8 cellular contexts compared by ENCODE assay signal in genomic region chr1:155000725-155001437, GRCh38. TPM values are rescaled to one million over a fixed set of nuclear protein-coding genes. Genes with fewer than 3 reads are reported as not detected.
DNase-seq lines count a peak whose midpoint lies in the region; ATAC-seq and TF ChIP-seq lines count a peak whose summit lies in the region.

No MANE protein-coding gene starts in this region.

- no peaks in the 10 kb centered on the region for H3K27me3 Mint-ChIP-seq in activated CD4-positive, alpha-beta T cell treated with anti-CD3 and anti-CD28 coated beads for 36 hours

- peak; percentile 1 for TF ChIP-seq CTCF in kidney epithelial cell (IDR thresholded peaks at IDR 0.05; ENCODE audit: insufficient read depth, low read length, poor library complexity, severe bottlenecking)

- H3K27ac Mint-ChIP-seq in activated CD4-positive, alpha-beta T cell treated with anti-CD3 and anti-CD28 coated beads for 36 hours = peak overlapping the region; percentile 79

- CTCF ChIA-PET in activated CD4-positive, alpha-beta T cell treated with anti-CD3 and anti-CD28 coated beads for 36 hours (lab: Charles Lee) = interaction anchor here (1.5 to 8.6 kb wide), 5 partner anchors 14 to 61 kb away, joined by 4 to 86 read pairs (median 15); partner anchors contain the start of gene FLAD1

- in situ Hi-C loops in ACHN (cut with HindIII; ENCODE audit: low pct_ligation_motif_present, low pct_unique_long_range_greater_than_20kb, low sequenced_read_pairs) = no loop called here

- no peaks in the 10 kb centered on the region for H3K36me3 ChIP-seq in kidney epithelial cell (ENCODE audit: control insufficient read depth, insufficient read depth, low read length)

- H3K4me3 ChIP-seq in kidney epithelial cell (ENCODE audit: low read depth, low read length) = peak overlapping the region; percentile 94

- POLR2A ChIA-PET in activated CD4-positive, alpha-beta T cell treated with anti-CD3 and anti-CD28 coated beads for 36 hours (lab: Charles Lee) = interaction anchor here (0.7 to 1.2 kb wide), 4 partner anchors 17 to 1105 kb away, joined by 3 to 10 read pairs (median 3); partner anchors contain the start of genes FLAD1 and SLC50A1

- peaks cover 47% of the 10 kb centered on the region for H3K4me1 Mint-ChIP-seq in activated CD4-positive, alpha-beta T cell treated with anti-CD3 and anti-CD28 coated beads for 36 hours

- no peaks in the 10 kb centered on the region for H3K9me3 Mint-ChIP-seq in activated CD4-positive, alpha-beta T cell treated with anti-CD3 and anti-CD28 coated beads for 36 hours (ENCODE audit: low read depth)

- peak overlapping the region; percentile 96 for H3K4me3 Mint-ChIP-seq in activated CD4-positive, alpha-beta T cell treated with anti-CD3 and anti-CD28 coated beads for 36 hours

- H3K27me3 ChIP-seq in kidney epithelial cell (ENCODE audit: control insufficient read depth, insufficient read depth, low read length) = no peaks in the 10 kb centered on the region

- intact Hi-C loops in activated CD4-positive, alpha-beta T cell treated with anti-CD3 and anti-CD28 coated beads for 36 hours (cut with DNase I, micrococcal nuclease) = loop anchor here (1.0 to 10.0 kb wide), 12 partner anchors 50 to 1504 kb away; partner anchors contain the start of genes ADAM15 (in 2 of the 2), ASH1L (in 1 of the 2), ATP8B2 (in 1 of the 2) and KRTCAP2 (in 1 of the 2)

- ATAC-seq in GM18873 (IDR thresholded peaks at IDR 0.05; ENCODE audit: low FRiP score, unreplicated experiment) (peak; percentile 31), HG03280 (IDR thresholded peaks at IDR 0.05; ENCODE audit: unreplicated experiment) (peak; percentile 36)
- ATAC-seq in activated CD4-positive, alpha-beta T cell treated with anti-CD3 and anti-CD28 coated beads for 36 hours = peak; percentile 43

- peak; percentile 94 for DNase-seq in ACHN
- peak; percentile 65 for DNase-seq in NCI-H446 treated with DMSO at 0.1 percent for 48 hours (lab: John Stamatoyannopoulos, UW)
- DNase-seq in activated CD4-positive, alpha-beta T cell treated with anti-CD3 and anti-CD28 coated beads for 36 hours = peak; percentile 95
- DNase-seq in cerebellum (ENCODE audit: low spot score) = peak; percentile 90
- DNase-seq in kidney epithelial cell (ENCODE audit: low read depth) = no peak
- DNase-seq in stimulated activated CD4-positive, alpha-beta T cell treated with anti-CD3 and anti-CD28 coated beads, Interleukin-15, amount 100 ng/mL, for 1 hour (ENCODE audit: low read depth in 1 of 2, low spot score in 1 of 2) = peak; percentile 63 to 68

- peaks cover 9% of the 10 kb centered on the region for H3K36me3 Mint-ChIP-seq in activated CD4-positive, alpha-beta T cell treated with anti-CD3 and anti-CD28 coated beads for 36 hours (ENCODE audit: low read depth)

RNA-seq across cellular contexts. Expression of gene ZBTB7B, which starts 1.7 kb away (rescaled TPM):
- 100 to 1,000 TPM in 1 of 2 experiments, 10 to 100 TPM in 1; 94.0 to 105 TPM for total RNA-seq in activated CD4-positive, alpha-beta T cell treated with anti-CD3 and anti-CD28 coated beads for 36 hours
- total RNA-seq in cerebellum (2.4 TPM), kidney epithelial cell (28.0 and 40.3 TPM in 2 replicates)

RNA-seq across cellular contexts. Expression of gene LENEP, which starts 7.5 kb away (rescaled TPM):
- total RNA-seq in activated CD4-positive, alpha-beta T cell treated with anti-CD3 and anti-CD28 coated beads for 36 hours = under 1 TPM; 0.79 to 0.80 TPM
- total RNA-seq in cerebellum = 1.5 TPM
- 1.6 TPM in 1 of 2 replicates, not detected in the other for total RNA-seq in kidney epithelial cell

RNA-seq across cellular contexts. Expression of gene FLAD1, which starts 17.7 kb away (rescaled TPM):
- 10 to 100 TPM; 38.0 to 42.4 TPM for total RNA-seq in activated CD4-positive, alpha-beta T cell treated with anti-CD3 and anti-CD28 coated beads for 36 hours
- total RNA-seq in cerebellum (16.8 TPM), kidney epithelial cell (53.0 and 60.9 TPM in 2 replicates)

RNA-seq across cellular contexts. Expression of gene CKS1B, which starts 26.4 kb away (rescaled TPM):
- total RNA-seq in activated CD4-positive, alpha-beta T cell treated with anti-CD3 and anti-CD28 coated beads for 36 hours = 100 to 1,000 TPM; 190 to 196 TPM
- 26.5 TPM for total RNA-seq in cerebellum
- 67.4 and 72.4 TPM in 2 replicates for total RNA-seq in kidney epithelial cell

RNA-seq across cellular contexts. Expression of gene SHC1, which starts 30.3 kb away (rescaled TPM):
- 10 to 100 TPM; 45.9 to 65.7 TPM for total RNA-seq in activated CD4-positive, alpha-beta T cell treated with anti-CD3 and anti-CD28 coated beads for 36 hours
- total RNA-seq in cerebellum (16.7 TPM), kidney epithelial cell (176 and 183 TPM in 2 replicates)
